In the genomic region with DNA sequence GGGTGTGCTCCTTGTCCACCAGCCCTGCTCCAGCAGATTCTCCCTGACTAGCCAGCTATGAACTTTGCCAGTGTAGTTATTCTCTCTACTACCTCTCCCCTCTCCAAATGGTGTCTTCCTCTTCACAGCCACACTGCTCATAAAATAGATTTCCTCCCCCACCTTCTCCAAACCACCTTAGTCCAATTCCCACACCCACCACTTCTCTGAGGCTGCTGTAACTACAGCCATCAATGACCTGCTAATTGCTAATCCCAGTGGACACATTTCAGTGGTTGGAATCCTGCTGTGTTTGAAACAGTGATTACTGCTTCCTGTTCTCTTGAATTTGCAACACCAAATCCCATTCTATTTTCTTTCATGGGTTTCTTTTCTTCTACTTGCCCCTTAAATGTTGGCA, we compare ENCODE assay signal across 24 cellular contexts. TPM values are rescaled to one million over a fixed set of nuclear protein-coding genes. Genes with fewer than 3 reads are reported as not detected.
"Had no signal": no experiment of that assay in that cellular context is flagged by ENCODE, and none has a peak within 500 bp of the region (broad histone marks: within the 10 kb centered on the region; RNA-seq: fewer than 3 reads in every experiment).

No MANE protein-coding gene starts in this region.

- H2AFZ ChIP-seq: PC-9 had no signal

- H3K27me3 ChIP-seq: MG63, Peyer's patch, SJCRH30 had no signal

- H3K9me3 ChIP-seq: MG63, Peyer's patch, SJCRH30 had no signal

- DNase-seq: IMR-90; Karpas-422; KG1; MG63; NCI-H1092; NCI-H1105 treated with DMSO at 0.1 percent for 48 hours; NCI-H1417 treated with DMSO at 0.1 percent for 48 hours; NCI-H187; NCI-H2029; NCI-H2081 treated with DMSO at 0.1 percent for 48 hours; NCI-H2227 treated with DMSO at 0.1 percent for 48 hours; NCI-H524; NCI-H526 treated with DMSO at 0.1 percent for 48 hours; NCI-H774; NK-92 treated with Interleukin-12 subunit alpha and Interleukin-12 subunit beta, amount 100 ng/mL, for 24 hours; OCI-M1; PC-9; Peyer's patch; SHP77 treated with DMSO at 0.1 percent for 48 hours; SJCRH30 had no signal

- H3K27ac ChIP-seq: PC-9, Peyer's patch, SJCRH30 had no signal

- H3K4me3 ChIP-seq: MG63, PC-9, Peyer's patch, SJCRH30 had no signal

- H3K4me1 ChIP-seq: Peyer's patch, SJCRH30 had no signal

- H3K4me2 ChIP-seq: PC-9 had no signal

- H3K36me3 ChIP-seq: MG63, Peyer's patch, SJCRH30 had no signal

RNA-seq across cellular contexts. Expression of gene SYT9, which starts 23.4 kb away (rescaled TPM):
- total RNA-seq: HT-29, IMR-90, NCI-H460, PC-9, Peyer's patch, Right ventricle myocardium inferior, RPMI7951, SJCRH30 had no signal
